ENCODE assay signal across 15 cellular contexts in genomic region chr2:239929504-239929903, GRCh38.
DNase-seq lines count a peak whose midpoint lies in the region; ATAC-seq and TF ChIP-seq lines count a peak whose summit lies in the region.
"Had no signal": no experiment of that assay in that cellular context is flagged by ENCODE, and none has a peak within 500 bp of the region (broad histone marks: within the 10 kb centered on the region; RNA-seq: fewer than 3 reads in every experiment).

No MANE protein-coding gene starts in this region.

- H3K9me3 Mint-ChIP-seq in activated T-cell treated with anti-CD3 and anti-CD28 coated beads, Interleukin-2, amount 50 U/mL, for 24 hours = no peaks in the 10 kb centered on the region
- no peaks in the 10 kb centered on the region for H3K9me3 Mint-ChIP-seq in activated T-cell treated with anti-CD3 and anti-CD28 coated beads, Interleukin-2, amount 50 U/mL, for 72 hours

- no peak for ATAC-seq in activated T-cell treated with anti-CD3 and anti-CD28 coated beads, Interleukin-2, amount 50 U/mL, for 72 hours (replicated peaks in 1 of 2)
- ATAC-seq in lower lobe of right lung (no peak), HG03439 (IDR thresholded peaks at IDR 0.05; ENCODE audit: unreplicated experiment) (no peak)
- ATAC-seq: esophagus mucosa had no signal

- H3K36me3 ChIP-seq in lower lobe of right lung (no peaks in the 10 kb centered on the region), testis (ENCODE audit: low read depth, missing control alignments) (no peaks in the 10 kb centered on the region)
- H3K36me3 ChIP-seq: BLaER1 had no signal

- H3K4me1 Mint-ChIP-seq in activated T-cell treated with anti-CD3 and anti-CD28 coated beads, Interleukin-2, amount 50 U/mL, for 24 hours (ENCODE audit: low read depth) = peaks cover 25% of the 10 kb centered on the region
- H3K4me1 Mint-ChIP-seq in activated T-cell treated with anti-CD3 and anti-CD28 coated beads, Interleukin-2, amount 50 U/mL, for 72 hours (ENCODE audit: low read depth) = peaks cover 28% of the 10 kb centered on the region

- H3K27me3 ChIP-seq in lower lobe of right lung (ENCODE audit: low read depth) = peaks cover 2% of the 10 kb centered on the region
- H3K27me3 ChIP-seq in testis = no peaks in the 10 kb centered on the region
- H3K27me3 ChIP-seq: BLaER1 had no signal

- H3K36me3 Mint-ChIP-seq in activated T-cell treated with anti-CD3 and anti-CD28 coated beads, Interleukin-2, amount 50 U/mL, for 24 hours (ENCODE audit: low read depth) = no peaks in the 10 kb centered on the region
- peaks cover 0 to 2% of the 10 kb centered on the region in 2 donors for H3K36me3 Mint-ChIP-seq in activated T-cell treated with anti-CD3 and anti-CD28 coated beads, Interleukin-2, amount 50 U/mL, for 72 hours (ENCODE audit: insufficient read depth in 2 of 2)

- TF ChIP-seq CTCF in lower lobe of right lung (IDR thresholded peaks at IDR 0.05) = no peak
- TF ChIP-seq CTCF in testis (IDR thresholded peaks at IDR 0.05) = no peak

- H3K9me3 ChIP-seq in lower lobe of right lung (no peaks in the 10 kb centered on the region), testis (no peaks in the 10 kb centered on the region)

- no peaks in the 10 kb centered on the region for H3K4me1 ChIP-seq in lower lobe of right lung
- no peaks in the 10 kb centered on the region for H3K4me1 ChIP-seq in testis

- WGBS in testis, 2 donors = 64 to 72% methylated on average over 9 of the region's 9 CpGs

- no peak overlapping the region for H3K4me3 Mint-ChIP-seq in activated T-cell treated with anti-CD3 and anti-CD28 coated beads, Interleukin-2, amount 50 U/mL, for 24 hours
- H3K4me3 Mint-ChIP-seq in activated T-cell treated with anti-CD3 and anti-CD28 coated beads, Interleukin-2, amount 50 U/mL, for 72 hours = no peak overlapping the region
- H3K4me3 Mint-ChIP-seq: HFFc6 had no signal

- intact Hi-C loops in lower lobe of right lung (cut with DNase I) (no loop called here), testis (cut with DNase I; ENCODE audit: low total_unique reads) (no loop called here)

- H3K27ac Mint-ChIP-seq in activated T-cell treated with anti-CD3 and anti-CD28 coated beads, Interleukin-2, amount 50 U/mL, for 24 hours = no peak overlapping the region
- H3K27ac Mint-ChIP-seq in activated T-cell treated with anti-CD3 and anti-CD28 coated beads, Interleukin-2, amount 50 U/mL, for 72 hours = no peak overlapping the region
- H3K27ac Mint-ChIP-seq: HFFc6 had no signal

- no peak overlapping the region for H3K4me3 ChIP-seq in lower lobe of right lung
- H3K4me3 ChIP-seq in testis = no peak overlapping the region
- H3K4me3 ChIP-seq: BLaER1, lung had no signal

- DNase-seq in activated T-cell treated with anti-CD3 and anti-CD28 coated beads, Interleukin-2, amount 50 U/mL, for 24 hours = peak; percentile 15
- DNase-seq in activated T-cell treated with anti-CD3 and anti-CD28 coated beads, Interleukin-2, amount 50 U/mL, for 72 hours = no peak
- peak; percentile 6 for DNase-seq in activated CD8-positive, alpha-beta memory T cell treated with anti-CD3 and anti-CD28 coated beads, Interleukin-2, amount 50 U/mL, for 4 hours
- DNase-seq in lower lobe of right lung = peak; percentile 28
- DNase-seq in testis = peak; percentile 9
- DNase-seq in globus pallidus (ENCODE audit: low spot score) = no peak
- DNase-seq in ecto neural progenitor cell (ENCODE audit: low spot score) = no peak
- DNase-seq: activated CD4-positive, alpha-beta T cell treated with anti-CD3 and anti-CD28 coated beads for 4 hours; HFFc6; NCI-H1048; stimulated activated CD4-positive, alpha-beta T cell treated with anti-CD3 and anti-CD28 coated beads, Interleukin-4, amount 100 ng/mL, for 1 hour had no signal

- H3K27ac ChIP-seq in lower lobe of right lung (no peak overlapping the region), testis (no peak overlapping the region)
- H3K27ac ChIP-seq: BLaER1 had no signal

- no peak for TF ChIP-seq POLR2A in testis (IDR thresholded peaks at IDR 0.05)

- peaks cover 26% of the 10 kb centered on the region for H3K27me3 Mint-ChIP-seq in activated T-cell treated with anti-CD3 and anti-CD28 coated beads, Interleukin-2, amount 50 U/mL, for 24 hours
- no peaks in the 10 kb centered on the region for H3K27me3 Mint-ChIP-seq in activated T-cell treated with anti-CD3 and anti-CD28 coated beads, Interleukin-2, amount 50 U/mL, for 72 hours (ENCODE audit: low read depth)

Comparison
In these comparisons a context has a peak if more than half of its experiments do, and no peak if none do; other contexts are left out.
1. DNase-seq: peak in activated T-cell treated with anti-CD3 and anti-CD28 coated beads, Interleukin-2, amount 50 U/mL, for 24 hours (single experiment), activated CD8-positive, alpha-beta memory T cell treated with anti-CD3 and anti-CD28 coated beads, Interleukin-2, amount 50 U/mL, for 4 hours (single experiment), lower lobe of right lung (single experiment) and testis (single experiment); none in activated T-cell treated with anti-CD3 and anti-CD28 coated beads, Interleukin-2, amount 50 U/mL, for 72 hours (0 of 2), globus pallidus (single experiment) and ecto neural progenitor cell (single experiment).